Comparison of ENCODE assay signal across 1 cellular context in genomic region chrX:71533514-71533849, GRCh38.
TF ChIP-seq lines count a peak whose summit lies in the region.

No MANE protein-coding gene starts in this region.

TF ChIP-seq in HepG2, 621 proteins besides CTCF, POLR2A, EP300 and RAD21 (continued from another document):
- TF ChIP-seq ZNF512B (CRISPR knock-in tag; IDR thresholded peaks at IDR 0.05; ENCODE audit: borderline replicate concordance) (no peak), JUNB (CRISPR knock-in tag; IDR thresholded peaks at IDR 0.05; ENCODE audit: borderline replicate concordance) (0 out of 2 replicates have a peak, but pooled peaks have one; percentile 10), NR1H2 (CRISPR knock-in tag; IDR thresholded peaks at IDR 0.05; ENCODE audit: borderline replicate concordance, low read depth) (no peak)
